Comparison of ENCODE assay signal across 8 cellular contexts in the genomic region with DNA sequence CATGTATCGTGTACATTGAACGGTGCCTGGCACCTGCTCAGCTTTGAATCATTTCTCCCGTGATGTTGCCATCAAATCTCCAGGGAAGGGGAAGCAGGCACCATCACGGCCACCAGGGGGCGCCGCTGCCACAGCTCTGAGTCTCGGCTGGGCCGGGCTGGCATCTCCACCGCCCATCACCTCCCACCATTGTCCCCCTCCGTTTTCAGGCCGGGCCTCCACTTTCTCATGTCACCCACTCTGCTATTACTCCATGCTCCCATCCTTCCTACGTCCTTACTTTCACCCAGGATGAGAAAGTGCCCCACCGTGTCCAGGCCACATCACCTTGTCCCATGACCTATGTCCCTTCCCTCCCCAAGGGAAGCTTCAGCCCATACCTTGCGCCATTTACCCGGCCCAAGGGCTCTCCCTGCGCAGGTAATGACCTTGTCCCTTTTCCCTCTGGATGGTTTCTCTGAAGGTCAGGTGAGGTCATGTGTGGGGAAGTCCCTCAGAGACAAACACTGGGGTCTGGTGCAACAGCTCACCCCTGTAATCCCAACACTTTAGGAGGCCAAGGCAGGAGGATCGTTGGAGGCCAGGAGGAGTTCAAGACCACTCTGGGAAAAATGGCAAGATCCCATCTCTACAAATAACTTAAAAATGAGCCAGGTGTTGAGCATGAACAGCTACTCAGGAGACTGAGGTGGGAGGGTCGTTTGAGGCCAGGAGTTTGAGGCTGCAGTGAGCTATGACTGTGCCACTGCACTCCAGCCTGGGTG. TPM values are rescaled to one million over a fixed set of nuclear protein-coding genes. Genes with fewer than 3 reads are reported as not detected.
DNase-seq lines count a peak whose midpoint lies in the region; ATAC-seq, FAIRE-seq and TF ChIP-seq lines count a peak whose summit lies in the region.

No MANE protein-coding gene starts in this region.

- H3K27ac Mint-ChIP-seq in stimulated activated naive CD8-positive, alpha-beta T cell treated with anti-CD3 and anti-CD28 coated beads, Interleukin-15, amount 100 ng/mL, for 72 hours = no peak overlapping the region

- ATAC-seq in GM21515 (IDR thresholded peaks at IDR 0.05; ENCODE audit: unreplicated experiment) = peak; percentile 75
- ATAC-seq in stimulated activated naive CD8-positive, alpha-beta T cell treated with anti-CD3 and anti-CD28 coated beads, Interleukin-15, amount 100 ng/mL, for 72 hours = peak; percentile 88

- no peak for TF ChIP-seq EP300 in neural cell (conservative IDR thresholded peaks at IDR 0.05; ENCODE audit: poor library complexity, severe bottlenecking)

- no peak overlapping the region for H3K4me2 ChIP-seq in neural cell (ENCODE audit: low read length)

- H3K27me3 Mint-ChIP-seq in stimulated activated naive CD8-positive, alpha-beta T cell treated with anti-CD3 and anti-CD28 coated beads, Interleukin-15, amount 100 ng/mL, for 72 hours = peaks cover 19% of the 10 kb centered on the region

- H3K9me3 Mint-ChIP-seq in stimulated activated naive CD8-positive, alpha-beta T cell treated with anti-CD3 and anti-CD28 coated beads, Interleukin-15, amount 100 ng/mL, for 72 hours = no peaks in the 10 kb centered on the region

- H3K79me2 ChIP-seq in neural cell (replicated peaks; ENCODE audit: insufficient read depth, low read length) = no peaks in the 10 kb centered on the region

- H3K27me3 ChIP-seq in neural cell (ENCODE audit: insufficient read depth, low read depth, low read length) = no peaks in the 10 kb centered on the region

- H3K4me3 Mint-ChIP-seq in stimulated activated naive CD8-positive, alpha-beta T cell treated with anti-CD3 and anti-CD28 coated beads, Interleukin-15, amount 100 ng/mL, for 72 hours = no peak overlapping the region

- FAIRE-seq in RCC 7860 (lab: Jason Lieb, UNC) = no peak

- H3K9ac ChIP-seq in neural cell (ENCODE audit: low read length) = no peak overlapping the region

- H3K4me1 Mint-ChIP-seq in stimulated activated naive CD8-positive, alpha-beta T cell treated with anti-CD3 and anti-CD28 coated beads, Interleukin-15, amount 100 ng/mL, for 72 hours = peaks cover 7% of the 10 kb centered on the region

- peak; percentile 61 for TF ChIP-seq RAD21 in neural cell (conservative IDR thresholded peaks at IDR 0.05)

- H3K9me3 ChIP-seq in neural cell (ENCODE audit: low read length) = no peaks in the 10 kb centered on the region

- no peak overlapping the region for H3K4me3 ChIP-seq in fibroblast of mammary gland (ENCODE audit: control insufficient read depth, low read depth, low read length)
- H3K4me3 ChIP-seq in neural cell (ENCODE audit: low read length) = no peak overlapping the region

- no peak overlapping the region for H2AFZ ChIP-seq in neural cell (ENCODE audit: low read depth, low read length)

- no peaks in the 10 kb centered on the region for H3K36me3 ChIP-seq in neural cell (ENCODE audit: insufficient read depth, low read length)

- H4K20me1 ChIP-seq in neural cell (ENCODE audit: insufficient read depth) = no peaks in the 10 kb centered on the region

- DNase-seq in CMK (ENCODE audit: low read depth) (peak; percentile 24), Kasumi-1 (lab: John Stamatoyannopoulos, UW) (peak; percentile 65 to 70), RCC 7860 (ENCODE audit: low spot score) (peak; percentile 44), fibroblast of mammary gland (ENCODE audit: low read depth) (peak; percentile 53)
- DNase-seq in activated T-cell treated with anti-CD3 and anti-CD28 coated beads, Interleukin-2, amount 50 U/mL, for 48 hours = peak; percentile 89 to 90
- peak; percentile 78 for DNase-seq in stimulated activated naive CD8-positive, alpha-beta T cell treated with anti-CD3 and anti-CD28 coated beads, Interleukin-15, amount 100 ng/mL, for 72 hours

- H3K27ac ChIP-seq in neural cell (ENCODE audit: low read length) = no peak overlapping the region

- H3F3A ChIP-seq in neural cell (ENCODE audit: insufficient read depth, low read length, poor library complexity, severe bottlenecking) = no peaks in the 10 kb centered on the region

- no peaks in the 10 kb centered on the region for H3K9me2 ChIP-seq in neural cell (ENCODE audit: insufficient read depth, low read length)

- TF ChIP-seq CTCF in fibroblast of mammary gland (conservative IDR thresholded peaks at IDR 0.05; ENCODE audit: control insufficient read depth, insufficient read depth, low read depth, low read length) = peak; percentile 82
- peak; percentile 62 for TF ChIP-seq CTCF in neural cell (IDR thresholded peaks at IDR 0.05; ENCODE audit: poor library complexity, severe bottlenecking)

TF ChIP-seq in neural cell, 6 proteins besides CTCF, POLR2A, EP300 and RAD21:
- TF ChIP-seq EZH2 (IDR thresholded peaks at IDR 0.05; ENCODE audit: borderline replicate concordance, insufficient read depth, low read length, poor library complexity, severe bottlenecking) (no peak), SMC3 (conservative IDR thresholded peaks at IDR 0.05; ENCODE audit: poor library complexity) (peak; percentile 65)

RNA-seq across cellular contexts. Expression of gene OCM2, which starts 31.8 kb away (rescaled TPM):
- not detected in 2 replicates for polyA plus RNA-seq in neural cell
- not detected in 2 replicates for polyA minus RNA-seq in neural cell

Comparison
In these comparisons a context has a peak if more than half of its experiments do, and no peak if none do; other contexts are left out.
1. DNase-seq: peak in every context shown above with its lines; median percentile 90 in activated T-cell treated with anti-CD3 and anti-CD28 coated beads, Interleukin-2, amount 50 U/mL, for 48 hours; 78 in stimulated activated naive CD8-positive, alpha-beta T cell treated with anti-CD3 and anti-CD28 coated beads, Interleukin-15, amount 100 ng/mL, for 72 hours; 68 in Kasumi-1; 53 in fibroblast of mammary gland; 44 in RCC 7860; 24 in CMK.